In the genomic region with DNA sequence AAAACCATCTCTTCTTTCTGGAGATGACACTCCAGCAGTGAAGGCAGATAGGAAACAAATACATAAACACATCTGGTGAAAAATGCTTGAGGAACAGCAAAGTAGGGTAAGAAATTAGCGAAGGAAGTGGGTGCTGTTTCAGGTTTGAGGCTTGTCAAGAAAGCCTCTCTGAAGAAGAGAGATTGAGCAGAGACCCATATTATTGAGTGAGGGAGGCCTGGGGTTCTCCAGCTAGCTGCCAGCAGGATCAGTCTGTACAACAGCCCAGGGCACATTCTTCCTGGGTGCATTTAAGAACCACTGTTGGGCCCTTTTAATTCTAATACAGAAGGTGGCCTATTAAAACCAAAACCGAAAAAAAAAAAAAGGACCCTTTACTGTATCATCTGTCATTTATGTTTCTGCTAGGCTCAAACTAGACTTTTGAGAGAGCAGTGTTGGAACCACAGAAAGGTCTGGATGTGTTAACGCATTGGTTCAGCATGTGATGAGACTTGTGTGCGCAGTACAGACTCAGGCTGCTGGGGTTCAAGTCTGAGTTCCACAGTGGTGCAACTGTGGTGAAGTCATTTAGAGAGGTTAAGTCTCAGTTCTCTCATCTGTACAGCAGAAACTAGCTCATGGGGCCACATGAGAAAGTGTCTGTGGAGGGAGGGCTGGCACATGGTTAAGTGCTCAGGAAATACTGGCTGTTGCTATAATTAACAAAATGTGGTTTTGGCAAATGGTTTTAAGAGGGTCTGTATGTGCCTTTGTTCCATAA, we compare ENCODE assay signal across 9 cellular contexts. TPM values are rescaled to one million over a fixed set of nuclear protein-coding genes. Genes with fewer than 3 reads are reported as not detected.
A peak's percentile ranks its signal among the peaks of the same experiment; 100 is the strongest.
DNase-seq lines count a peak whose midpoint lies in the region; ATAC-seq and TF ChIP-seq lines count a peak whose summit lies in the region.
"Had no signal": no experiment of that assay in that cellular context is flagged by ENCODE, and none has a peak within 500 bp of the region (broad histone marks: within the 10 kb centered on the region; RNA-seq: fewer than 3 reads in every experiment).

No MANE protein-coding gene starts in this region.

- POLR2A ChIA-PET in activated CD8-positive, alpha-beta T cell treated with anti-CD3 and anti-CD28 coated beads for 36 hours (lab: Charles Lee): interaction anchor here (2.6 kb wide), 1 partner anchor 32 kb away, joined by 7 read pairs; no protein-coding TSS in a partner anchor

- H3K36me3 Mint-ChIP-seq in activated CD8-positive, alpha-beta T cell treated with anti-CD3 and anti-CD28 coated beads for 36 hours (ENCODE audit: low read depth): peaks cover 16% of the 10 kb centered on the region
- H3K36me3 Mint-ChIP-seq in stimulated activated memory B cell treated with anti-CD40 and anti-IgM and Interleukin-4, amounts not matched to agents 10 μg/mL and 1 μg/mL and 100 μg/mL, for 72 hours: peaks cover 19% of the 10 kb centered on the region

- peaks cover 13% of the 10 kb centered on the region for H3K4me1 ChIP-seq in ovary (ENCODE audit: insufficient read depth)

- TF ChIP-seq EP300 in ovary (IDR thresholded peaks at IDR 0.05): no peak

- CTCF ChIA-PET in activated CD8-positive, alpha-beta T cell treated with anti-CD3 and anti-CD28 coated beads for 36 hours (lab: Charles Lee): interaction anchor here (0.7 to 4.5 kb wide), 6 partner anchors 26 to 164 kb away, joined by 3 to 25 read pairs (median 5); no protein-coding TSS in a partner anchor

- no peak overlapping the region for H3K4me3 ChIP-seq in ovary
- H3K4me3 ChIP-seq: SJCRH30 had no signal

- H3K27me3 Mint-ChIP-seq in activated CD8-positive, alpha-beta T cell treated with anti-CD3 and anti-CD28 coated beads for 36 hours: no peaks in the 10 kb centered on the region
- H3K27me3 Mint-ChIP-seq in stimulated activated memory B cell treated with anti-CD40 and anti-IgM and Interleukin-4, amounts not matched to agents 10 μg/mL and 1 μg/mL and 100 μg/mL, for 72 hours: no peaks in the 10 kb centered on the region

- WGBS in ovary, 3 donors: 90 to 99% (median 96%) methylated on average over 4 of the region's 4 CpGs

- peak overlapping the region; percentile 59 for H3K4me3 Mint-ChIP-seq in activated CD8-positive, alpha-beta T cell treated with anti-CD3 and anti-CD28 coated beads for 36 hours
- H3K4me3 Mint-ChIP-seq in stimulated activated memory B cell treated with anti-CD40 and anti-IgM and Interleukin-4, amounts not matched to agents 10 μg/mL and 1 μg/mL and 100 μg/mL, for 72 hours: peak overlapping the region; percentile 62

- DNase-seq in activated CD4-positive, alpha-beta T cell treated with anti-CD3 and anti-CD28 coated beads for 48 hours: peak; percentile 66
- DNase-seq in activated CD4-positive, alpha-beta T cell treated with anti-CD3 and anti-CD28 coated beads for 4 hours: no peak
- DNase-seq in activated CD8-positive, alpha-beta T cell treated with anti-CD3 and anti-CD28 coated beads for 36 hours: peak; percentile 82
- DNase-seq in ovary (no peak), cerebellar cortex (ENCODE audit: low spot score) (no peak), EL (no peak)

- H3K36me3 ChIP-seq in ovary: no peaks in the 10 kb centered on the region
- H3K36me3 ChIP-seq: SJCRH30 had no signal

- no peaks in the 10 kb centered on the region for H3K9me3 Mint-ChIP-seq in activated CD8-positive, alpha-beta T cell treated with anti-CD3 and anti-CD28 coated beads for 36 hours
- H3K9me3 Mint-ChIP-seq in stimulated activated memory B cell treated with anti-CD40 and anti-IgM and Interleukin-4, amounts not matched to agents 10 μg/mL and 1 μg/mL and 100 μg/mL, for 72 hours: no peaks in the 10 kb centered on the region

- peaks cover 1% of the 10 kb centered on the region for H3K27me3 ChIP-seq in ovary
- H3K27me3 ChIP-seq: SJCRH30 had no signal

- no peak overlapping the region for H3K27ac ChIP-seq in ovary
- H3K27ac ChIP-seq: SJCRH30 had no signal

- TF ChIP-seq POLR2A in ovary (IDR thresholded peaks at IDR 0.05): no peak

- H3K27ac Mint-ChIP-seq in activated CD8-positive, alpha-beta T cell treated with anti-CD3 and anti-CD28 coated beads for 36 hours: peak overlapping the region; percentile 89
- peak overlapping the region; percentile 94 for H3K27ac Mint-ChIP-seq in stimulated activated memory B cell treated with anti-CD40 and anti-IgM and Interleukin-4, amounts not matched to agents 10 μg/mL and 1 μg/mL and 100 μg/mL, for 72 hours

- intact Hi-C loops in activated CD8-positive, alpha-beta T cell treated with anti-CD3 and anti-CD28 coated beads for 36 hours (cut with micrococcal nuclease): loop anchor here (5.0 kb wide), 2 partner anchors 36 to 66 kb away; no protein-coding TSS in a partner anchor
- intact Hi-C loops in ovary (cut with DNase I): no loop called here

- ATAC-seq in HG03097 (IDR thresholded peaks at IDR 0.05; ENCODE audit: low FRiP score, unreplicated experiment): peak; percentile 87
- peak; percentile 93 for ATAC-seq in activated CD8-positive, alpha-beta T cell treated with anti-CD3 and anti-CD28 coated beads for 36 hours
- peak; percentile 94 for ATAC-seq in stimulated activated memory B cell treated with anti-CD40 and anti-IgM and Interleukin-4, amounts not matched to agents 10 μg/mL and 1 μg/mL and 100 μg/mL, for 72 hours

- H3K9me3 ChIP-seq in ovary: no peaks in the 10 kb centered on the region
- H3K9me3 ChIP-seq: SJCRH30 had no signal

- H3K4me1 Mint-ChIP-seq in activated CD8-positive, alpha-beta T cell treated with anti-CD3 and anti-CD28 coated beads for 36 hours (ENCODE audit: low read depth): peaks cover 48% of the 10 kb centered on the region
- peaks cover 63% of the 10 kb centered on the region for H3K4me1 Mint-ChIP-seq in stimulated activated memory B cell treated with anti-CD40 and anti-IgM and Interleukin-4, amounts not matched to agents 10 μg/mL and 1 μg/mL and 100 μg/mL, for 72 hours

- TF ChIP-seq CTCF in activated CD8-positive, alpha-beta T cell treated with anti-CD3 and anti-CD28 coated beads for 36 hours (IDR thresholded peaks at IDR 0.05): no peak
- TF ChIP-seq CTCF in ovary (IDR thresholded peaks at IDR 0.05): no peak

RNA-seq across cellular contexts. Expression of a gene that starts 28.9 kb away (rescaled TPM):
- total RNA-seq in activated CD8-positive, alpha-beta T cell treated with anti-CD3 and anti-CD28 coated beads for 36 hours: 10 to 100 TPM; 36.9 to 42.2 TPM
- 10 to 100 TPM; 23.5 to 47.6 (median 32.4) TPM for total RNA-seq in ovary
- 10 to 100 TPM; 11.3 to 61.2 TPM for polyA plus RNA-seq in ovary

Comparison
In these comparisons a context has a peak if more than half of its experiments do, and no peak if none do; other contexts are left out.
1. DNase-seq: peak in activated CD4-positive, alpha-beta T cell treated with anti-CD3 and anti-CD28 coated beads for 48 hours (single experiment) and activated CD8-positive, alpha-beta T cell treated with anti-CD3 and anti-CD28 coated beads for 36 hours (single experiment); none in activated CD4-positive, alpha-beta T cell treated with anti-CD3 and anti-CD28 coated beads for 4 hours (0 of 2), ovary (0 of 5), cerebellar cortex (single experiment) and EL (single experiment).
2. Peak in every context shown above with its lines, with median percentiles within 50 percentile points of each other: ATAC-seq.